27 cellular contexts compared by ENCODE assay signal in genomic region chr11:34757026-34757451, GRCh38.
A peak's percentile ranks its signal among the peaks of the same experiment; 100 is the strongest.
DNase-seq lines count a peak whose midpoint lies in the region; ATAC-seq and TF ChIP-seq lines count a peak whose summit lies in the region.
"Had no signal": no experiment of that assay in that cellular context is flagged by ENCODE, and none has a peak within 500 bp of the region (broad histone marks: within the 10 kb centered on the region; RNA-seq: fewer than 3 reads in every experiment).

No MANE protein-coding gene starts in this region.

- 72% methylated on average over 1 of the region's 1 CpG for WGBS in right cardiac atrium

- peak; percentile 78 for DNase-seq in HT-29 (ENCODE audit: low spot score)
- DNase-seq in RWPE1 (ENCODE audit: low spot score) = peak; percentile 18
- no peak for DNase-seq in nephron progenitor cell
- DNase-seq in right cardiac atrium = no peak
- DNase-seq in GM10266 (ENCODE audit: extremely low spot score) = no peak
- DNase-seq in DMS153 (lab: John Stamatoyannopoulos, UW) = no peak
- DNase-seq: activated CD8-positive, alpha-beta T cell treated with anti-CD3 and anti-CD28 coated beads, Interleukin-2, amount 10 ng/mL, durations not matched to agents 7 days and 5 days; activated effector memory CD4-positive, alpha-beta T cell treated with anti-CD3 and anti-CD28 coated beads, Interleukin-2, amount 50 U/mL, for 16 hours; activated naive CD8-positive, alpha-beta T cell treated with anti-CD3 and anti-CD28 coated beads, Interleukin-2, amount 10 ng/mL, durations not matched to agents 7 days and 5 days; activated T-cell treated with anti-CD3 and anti-CD28 coated beads for 4 hours; C1 segment of cervical spinal cord; Caco-2; effector memory CD8-positive, alpha-beta T cell; H9; immature natural killer cell; left lung; MM.1S; naive thymus-derived CD8-positive, alpha-beta T cell; NCI-H1417; NCI-H446 treated with DMSO at 0.1 percent for 48 hours; retina; SHP77; stimulated activated CD4-positive, alpha-beta T cell treated with anti-CD3 and anti-CD28 coated beads, Interleukin-4, amount 100 ng/mL, for 24 hours; stimulated activated naive CD4-positive, alpha-beta T cell had no signal

- no peaks in the 10 kb centered on the region for H3K9me3 ChIP-seq in right cardiac atrium (ENCODE audit: control insufficient read depth, low read length)
- H3K9me3 ChIP-seq: Caco-2, left lung had no signal

- H3K27ac Mint-ChIP-seq in nephron progenitor cell = peak overlapping the region; percentile 5
- H3K27ac Mint-ChIP-seq: activated CD8-positive, alpha-beta T cell treated with anti-CD3 and anti-CD28 coated beads, Interleukin-2, amount 10 ng/mL, durations not matched to agents 7 days and 5 days; activated naive CD8-positive, alpha-beta T cell treated with anti-CD3 and anti-CD28 coated beads, Interleukin-2, amount 10 ng/mL, durations not matched to agents 7 days and 5 days; effector memory CD8-positive, alpha-beta T cell; H9; immature natural killer cell; naive thymus-derived CD8-positive, alpha-beta T cell had no signal

- TF ChIP-seq CTCF in RWPE1 (conservative IDR thresholded peaks at IDR 0.05; ENCODE audit: low read depth) (no peak), nephron progenitor cell (IDR thresholded peaks at IDR 0.05) (no peak), GM10266 (IDR thresholded peaks at IDR 0.05; ENCODE audit: control insufficient read depth, insufficient read depth, low read depth, missing control alignments) (no peak)

- H3K4me3 Mint-ChIP-seq in nephron progenitor cell = no peak overlapping the region
- H3K4me3 Mint-ChIP-seq: activated CD8-positive, alpha-beta T cell treated with anti-CD3 and anti-CD28 coated beads, Interleukin-2, amount 10 ng/mL, durations not matched to agents 7 days and 5 days; activated naive CD8-positive, alpha-beta T cell treated with anti-CD3 and anti-CD28 coated beads, Interleukin-2, amount 10 ng/mL, durations not matched to agents 7 days and 5 days; effector memory CD8-positive, alpha-beta T cell; H9; immature natural killer cell; naive thymus-derived CD8-positive, alpha-beta T cell had no signal

- no peaks in the 10 kb centered on the region for H3K27me3 ChIP-seq in right cardiac atrium (ENCODE audit: control insufficient read depth, insufficient read depth)
- H3K27me3 ChIP-seq: left lung had no signal

- CTCF ChIA-PET in RWPE1 (lab: Yijun Ruan, JAX) = no interaction called here

- ATAC-seq in esophagus mucosa (peak; percentile 94), right cardiac atrium (no peak), GM19397 (IDR thresholded peaks at IDR 0.05; ENCODE audit: unreplicated experiment) (no peak)
- ATAC-seq: activated CD8-positive, alpha-beta T cell treated with anti-CD3 and anti-CD28 coated beads, Interleukin-2, amount 10 ng/mL, durations not matched to agents 7 days and 5 days; effector memory CD8-positive, alpha-beta T cell; left lung; naive thymus-derived CD8-positive, alpha-beta T cell had no signal

- H3K27me3 Mint-ChIP-seq in nephron progenitor cell (ENCODE audit: low read depth, poor library complexity) = peaks cover 4% of the 10 kb centered on the region

- H3K27ac ChIP-seq in RWPE1 (no peak overlapping the region), right cardiac atrium (ENCODE audit: low read length) (no peak overlapping the region)
- H3K27ac ChIP-seq: HL-60, left lung had no signal

- no peaks in the 10 kb centered on the region for H3K4me1 ChIP-seq in right cardiac atrium (ENCODE audit: control insufficient read depth, insufficient read depth, low read length)
- H3K4me1 ChIP-seq: Caco-2, left lung had no signal

- intact Hi-C loops in right cardiac atrium (cut with DNase I) = no loop called here

- POLR2A ChIA-PET in RWPE1 (lab: Yijun Ruan, JAX; ENCODE audit: low non-redundant PET) = no interaction called here

- peaks cover 19% of the 10 kb centered on the region for H3K9me3 Mint-ChIP-seq in nephron progenitor cell
- H3K9me3 Mint-ChIP-seq: activated naive CD8-positive, alpha-beta T cell treated with anti-CD3 and anti-CD28 coated beads, Interleukin-2, amount 10 ng/mL, durations not matched to agents 7 days and 5 days; effector memory CD8-positive, alpha-beta T cell had no signal

- no peak overlapping the region for H3K4me3 ChIP-seq in right cardiac atrium (ENCODE audit: low read length)
- H3K4me3 ChIP-seq: left lung had no signal

- H3K4me1 Mint-ChIP-seq in nephron progenitor cell = no peaks in the 10 kb centered on the region
- H3K4me1 Mint-ChIP-seq: activated naive CD8-positive, alpha-beta T cell treated with anti-CD3 and anti-CD28 coated beads, Interleukin-2, amount 10 ng/mL, durations not matched to agents 7 days and 5 days; H9; immature natural killer cell; naive thymus-derived CD8-positive, alpha-beta T cell had no signal

- H3K36me3 Mint-ChIP-seq in nephron progenitor cell (ENCODE audit: low read depth) = peaks cover 59% of the 10 kb centered on the region
- H3K36me3 Mint-ChIP-seq: activated naive CD8-positive, alpha-beta T cell treated with anti-CD3 and anti-CD28 coated beads, Interleukin-2, amount 10 ng/mL, durations not matched to agents 7 days and 5 days; immature natural killer cell; naive thymus-derived CD8-positive, alpha-beta T cell had no signal

Comparison
In these comparisons a context has a peak if more than half of its experiments do, and no peak if none do; other contexts are left out.
1. DNase-seq: peak in HT-29 (single experiment) and RWPE1 (single experiment); none in nephron progenitor cell (single experiment), right cardiac atrium (0 of 3), GM10266 (single experiment) and DMS153 (single experiment).